Comparison of ENCODE assay signal across 12 cellular contexts in genomic region chr13:77898097-77898496, GRCh38. TPM values are rescaled to one million over a fixed set of nuclear protein-coding genes. Genes with fewer than 3 reads are reported as not detected.
A peak's percentile ranks its signal among the peaks of the same experiment; 100 is the strongest.
DNase-seq lines count a peak whose midpoint lies in the region; ATAC-seq and TF ChIP-seq lines count a peak whose summit lies in the region.
"Had no signal": no experiment of that assay in that cellular context is flagged by ENCODE, and none has a peak within 500 bp of the region (broad histone marks: within the 10 kb centered on the region; RNA-seq: fewer than 3 reads in every experiment).

No MANE protein-coding gene starts in this region.

- no peak overlapping the region for H3K27ac Mint-ChIP-seq in natural killer cell treated with Interleukin-12 subunit alpha and Interleukin-12 subunit beta and Interleukin-15 and Interleukin-18, amount 100 ng/mL, for 72 hours
- H3K27ac Mint-ChIP-seq in natural killer cell (no peak overlapping the region), Calu3 (ENCODE audit: unreplicated experiment) (no peak overlapping the region)

- H3K27ac ChIP-seq in esophagus muscularis mucosa (replicated peaks in 1 of 4), result peak overlapping the region; percentile 35 to 62 (median 44)
- no peak overlapping the region for H3K27ac ChIP-seq in Karpas-422 (ENCODE audit: low read length)
- H3K27ac ChIP-seq: SJSA1 had no signal

- CTCF ChIA-PET in Calu3 (lab: Charles Lee), result no interaction called here

- no peaks in the 10 kb centered on the region for H3K4me1 Mint-ChIP-seq in natural killer cell treated with Interleukin-12 subunit alpha and Interleukin-12 subunit beta and Interleukin-15 and Interleukin-18, amount 100 ng/mL, for 72 hours (ENCODE audit: low read depth in 2 of 2)
- H3K4me1 Mint-ChIP-seq in natural killer cell (no peaks in the 10 kb centered on the region), Calu3 (ENCODE audit: low read depth, unreplicated experiment) (no peaks in the 10 kb centered on the region)

- WGBS in esophagus muscularis mucosa, result 41% methylated on average over 4 of the region's 4 CpGs

- no peak overlapping the region for H3K4me2 ChIP-seq in Karpas-422 (ENCODE audit: low read depth, low read length, poor library complexity, severe bottlenecking)

- no TSS peak for BruUV-seq in Calu3 (replicated peaks; lab: Mats Ljungman, UMichigan)

- H2AFZ ChIP-seq in Karpas-422 (ENCODE audit: low read length), result no peak overlapping the region

- no peaks in the 10 kb centered on the region for H3K36me3 Mint-ChIP-seq in natural killer cell treated with Interleukin-12 subunit alpha and Interleukin-12 subunit beta and Interleukin-15 and Interleukin-18, amount 100 ng/mL, for 72 hours
- H3K36me3 Mint-ChIP-seq in natural killer cell (peaks cover 5% of the 10 kb centered on the region), Calu3 (ENCODE audit: insufficient read depth, unreplicated experiment) (no peaks in the 10 kb centered on the region)

- DNase-seq in natural killer cell treated with Interleukin-12 subunit alpha and Interleukin-12 subunit beta and Interleukin-15 and Interleukin-18, amount 100 ng/mL, for 72 hours (ENCODE audit: low spot score), result no peak
- no peak for DNase-seq in natural killer cell
- DNase-seq in esophagus muscularis mucosa (ENCODE audit: extremely low spot score), result no peak
- DNase-seq in Karpas-422, result no peak
- no peak for DNase-seq in Calu3
- no peak for DNase-seq in SIG-M5 (lab: John Stamatoyannopoulos, UW)
- no peak for DNase-seq in head of caudate nucleus
- DNase-seq: amniotic stem cell, mesendoderm had no signal

- peak overlapping the region; percentile 12 for H3K4me3 Mint-ChIP-seq in natural killer cell treated with Interleukin-12 subunit alpha and Interleukin-12 subunit beta and Interleukin-15 and Interleukin-18, amount 100 ng/mL, for 72 hours
- H3K4me3 Mint-ChIP-seq in natural killer cell, result no peak overlapping the region
- no peak overlapping the region for H3K4me3 Mint-ChIP-seq in Calu3 (ENCODE audit: low read depth, unreplicated experiment)

- no peak for ATAC-seq in natural killer cell treated with Interleukin-12 subunit alpha and Interleukin-12 subunit beta and Interleukin-15 and Interleukin-18, amount 100 ng/mL, for 72 hours
- ATAC-seq in natural killer cell, result no peak
- peak; percentile 87 for ATAC-seq in HG03139 (IDR thresholded peaks at IDR 0.05; ENCODE audit: unreplicated experiment)

- TF ChIP-seq CTCF in natural killer cell (IDR thresholded peaks at IDR 0.05), result no peak
- TF ChIP-seq CTCF in esophagus muscularis mucosa (IDR thresholded peaks at IDR 0.05), result no peak
- TF ChIP-seq CTCF in Calu3 (IDR thresholded peaks at IDR 0.05; ENCODE audit: unreplicated experiment), result no peak

- H3K4me3 ChIP-seq in esophagus muscularis mucosa (no peak overlapping the region), Karpas-422 (ENCODE audit: low read length) (no peak overlapping the region)
- H3K4me3 ChIP-seq: SJSA1 had no signal

- H3K27me3 ChIP-seq in esophagus muscularis mucosa (no peaks in the 10 kb centered on the region), Karpas-422 (ENCODE audit: low read length) (no peaks in the 10 kb centered on the region)

- TF ChIP-seq POLR2A in esophagus muscularis mucosa (IDR thresholded peaks at IDR 0.05; ENCODE audit: low read depth), result no peak

- H3K9me3 Mint-ChIP-seq in natural killer cell treated with Interleukin-12 subunit alpha and Interleukin-12 subunit beta and Interleukin-15 and Interleukin-18, amount 100 ng/mL, for 72 hours, result peaks cover 10% of the 10 kb centered on the region
- H3K9me3 Mint-ChIP-seq in natural killer cell (peaks cover 3 to 7% of the 10 kb centered on the region in 2 donors), Calu3 (ENCODE audit: low read depth, unreplicated experiment) (peaks cover 6% of the 10 kb centered on the region)

- no peak overlapping the region for H3K9ac ChIP-seq in Karpas-422 (ENCODE audit: low read length)

- H3K9me2 ChIP-seq in Karpas-422 (replicated peaks; ENCODE audit: insufficient read depth, low read length), result no peaks in the 10 kb centered on the region

- H3K79me2 ChIP-seq in Karpas-422 (ENCODE audit: low read length), result no peaks in the 10 kb centered on the region

- intact Hi-C loops in natural killer cell (cut with micrococcal nuclease) (no loop called here), esophagus muscularis mucosa (cut with DNase I) (no loop called here), Calu3 (cut with micrococcal nuclease; ENCODE audit: unreplicated experiment) (no loop called here), head of caudate nucleus (cut with DNase I) (no loop called here)

- TF ChIP-seq EP300 in esophagus muscularis mucosa (IDR thresholded peaks at IDR 0.05), result no peak

- H4K20me1 ChIP-seq in Karpas-422 (ENCODE audit: insufficient read depth, low read depth, low read length), result no peaks in the 10 kb centered on the region

- peaks cover 0 to 26% (median 4%) of the 10 kb centered on the region in 4 donors for H3K36me3 ChIP-seq in esophagus muscularis mucosa
- H3K36me3 ChIP-seq in Karpas-422 (ENCODE audit: insufficient read depth, low read length), result no peaks in the 10 kb centered on the region
- H3K36me3 ChIP-seq: SJSA1 had no signal

- peaks cover 9 to 22% of the 10 kb centered on the region in 2 donors for H3K27me3 Mint-ChIP-seq in natural killer cell treated with Interleukin-12 subunit alpha and Interleukin-12 subunit beta and Interleukin-15 and Interleukin-18, amount 100 ng/mL, for 72 hours
- H3K27me3 Mint-ChIP-seq in natural killer cell (ENCODE audit: low read depth in 2 of 2), result peaks cover 5 to 12% of the 10 kb centered on the region in 2 donors
- no peaks in the 10 kb centered on the region for H3K27me3 Mint-ChIP-seq in Calu3 (ENCODE audit: unreplicated experiment)

- peaks cover 4 to 16% (median 10%) of the 10 kb centered on the region in 4 donors for H3K4me1 ChIP-seq in esophagus muscularis mucosa
- H3K4me1 ChIP-seq in Karpas-422 (ENCODE audit: low read length), result no peaks in the 10 kb centered on the region
- H3K4me1 ChIP-seq: SJSA1 had no signal

- H3K9me3 ChIP-seq in esophagus muscularis mucosa (peaks cover 0 to 6% (median 2%) of the 10 kb centered on the region in 4 donors), Karpas-422 (ENCODE audit: low read length) (no peaks in the 10 kb centered on the region)
- H3K9me3 ChIP-seq: SJSA1 had no signal

RNA-seq across cellular contexts. Expression of gene EDNRB, which starts 20.5 kb away (rescaled TPM):
- not detected for total RNA-seq in natural killer cell treated with Interleukin-12 subunit alpha and Interleukin-12 subunit beta and Interleukin-15 and Interleukin-18, amount 100 ng/mL, for 72 hours
- not detected for total RNA-seq in natural killer cell
- 10 to 100 TPM; 16.2 to 56.4 (median 51.9) TPM for total RNA-seq in esophagus muscularis mucosa
- total RNA-seq in Karpas-422 (2014; rRNA removed; shearing (Covaris generic); ENCODE audit: low replicate concordance), result not detected in 2 replicates
- not detected in 2 replicates for total RNA-seq in Calu3 (2022)
- total RNA-seq: HT-29, SJSA1 had no signal

Comparison
In these comparisons a context has a peak if more than half of its experiments do, and no peak if none do; other contexts are left out.
1. RNA of gene EDNRB, which starts 20.5 kb away (total RNA-seq): 16.2 to 56.4 TPM in esophagus muscularis mucosa; not detected in natural killer cell treated with Interleukin-12 subunit alpha and Interleukin-12 subunit beta and Interleukin-15 and Interleukin-18, amount 100 ng/mL, for 72 hours, not detected in natural killer cell, not detected in Karpas-422 and not detected in Calu3; every median in the first group is over 10 times any median in the second.